In the genomic region with DNA sequence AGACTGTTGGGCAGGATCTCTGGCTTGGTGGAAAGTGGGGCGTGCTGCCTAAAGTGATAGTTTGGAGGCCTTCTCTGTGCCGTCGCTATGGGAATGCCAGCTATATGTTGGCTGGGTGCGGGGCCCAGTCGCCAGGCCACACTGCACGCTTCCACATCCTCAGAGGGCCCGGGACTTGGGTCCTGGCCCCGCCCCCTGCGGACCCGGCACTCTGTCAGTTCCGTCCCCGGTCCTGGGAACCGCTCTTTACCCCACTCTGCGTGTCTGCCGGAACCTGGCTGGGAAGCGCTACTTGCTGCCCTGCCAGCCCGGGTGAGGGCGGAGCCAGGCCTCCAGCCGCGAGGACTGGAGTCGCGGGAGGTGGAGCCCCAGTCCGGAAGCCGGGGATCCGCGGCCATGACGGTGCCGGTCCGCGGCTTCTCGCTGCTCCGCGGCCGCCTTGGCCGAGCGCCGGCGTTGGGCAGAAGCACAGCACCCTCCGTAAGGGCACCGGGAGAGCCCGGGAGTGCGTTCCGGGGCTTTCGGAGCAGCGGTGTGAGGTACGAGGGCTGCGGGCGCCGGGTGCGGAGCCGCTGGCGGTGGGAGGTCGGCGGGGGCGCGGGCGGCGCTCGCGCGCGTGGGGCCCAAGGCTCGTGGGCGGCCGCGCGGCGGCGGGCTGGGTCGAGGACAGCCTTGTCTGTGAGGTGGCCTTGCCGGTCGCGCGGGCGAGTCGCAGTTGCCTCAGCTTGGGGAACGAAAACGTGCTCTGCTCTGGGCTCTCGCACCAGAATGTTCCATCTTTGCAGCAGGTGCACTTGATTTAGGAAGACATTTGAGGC, we compare ENCODE assay signal across 1 cellular context.
TF ChIP-seq lines count a peak whose summit lies in the region.

A gene (plus strand): TSS at position 376 of the 818 bp plus-strand sequence. CDS start 21 bp downstream, at position 397.

TF ChIP-seq in K562, 482 proteins besides CTCF, POLR2A, EP300 and RAD21 (continued from another document and continues in another):
- TF ChIP-seq KLF13 (tag; IDR thresholded peaks at IDR 0.05; ENCODE audit: borderline replicate concordance, low read depth) (0 out of 2 replicates have a peak, but pooled peaks have one; percentile 20), ZNF184 (CRISPR knock-in tag; IDR thresholded peaks at IDR 0.05) (no peak), SMAD2 (IDR thresholded peaks at IDR 0.05; ENCODE audit: low read depth, low read length) (no peak), ZNF780A (CRISPR knock-in tag; IDR thresholded peaks at IDR 0.05) (no peak), TEAD4 (IDR thresholded peaks at IDR 0.05; ENCODE audit: low read length) (no peak), TEAD4 (CRISPR knock-in tag; IDR thresholded peaks at IDR 0.05; ENCODE audit: borderline replicate concordance) (no peak), MAFF (IDR thresholded peaks at IDR 0.05; ENCODE audit: low read length) (no peak), SP2 (IDR thresholded peaks at IDR 0.05; ENCODE audit: extremely low read depth, low read depth, low read length, poor library complexity, severe bottlenecking) (no peak), ZFX (CRISPR knock-in tag; IDR thresholded peaks at IDR 0.05) (peak; percentile 98), POLR2H (tag; IDR thresholded peaks at IDR 0.05; ENCODE audit: low read depth) (peak; percentile 91), HDAC8 (tag; IDR thresholded peaks at IDR 0.05) (no peak), RBM34 (IDR thresholded peaks at IDR 0.05; ENCODE audit: borderline replicate concordance, insufficient read depth, low read length) (no peak), NFE2L1 (tag; IDR thresholded peaks at IDR 0.05; ENCODE audit: borderline replicate concordance, low read depth) (no peak), TARDBP (IDR thresholded peaks at IDR 0.05) (no peak), ZNF311 (CRISPR knock-in tag; IDR thresholded peaks at IDR 0.05) (no peak), ZNF444 (CRISPR knock-in tag; IDR thresholded peaks at IDR 0.05) (no peak), EZH2 (IDR thresholded peaks at IDR 0.05; ENCODE audit: borderline replicate concordance, low read depth, low read length) (no peak), MTA2 (IDR thresholded peaks at IDR 0.05; ENCODE audit: low read depth) (no peak), CXXC5 (CRISPR knock-in tag; IDR thresholded peaks at IDR 0.05) (peak; percentile 84), ZNF561 (CRISPR knock-in tag; conservative IDR thresholded peaks at IDR 0.05) (no peak), SNIP1 (IDR thresholded peaks at IDR 0.05; ENCODE audit: low read depth) (no peak), SREBF1 (IDR thresholded peaks at IDR 0.05; ENCODE audit: borderline replicate concordance, low read depth, low read length) (no peak), CHD1 (IDR thresholded peaks at IDR 0.05; ENCODE audit: low read length) (peak; percentile 85), JUND (IDR thresholded peaks at IDR 0.05; ENCODE audit: borderline replicate concordance, low read depth, low read length) (no peak), JUND (tag; IDR thresholded peaks at IDR 0.05; ENCODE audit: borderline replicate concordance, low read depth, low read length) (peak; percentile 3; the same call in 1 of the 3 replicates), ESRRB (CRISPR knock-in tag; IDR thresholded peaks at IDR 0.05; ENCODE audit: borderline replicate concordance) (no peak), BRCA1 (IDR thresholded peaks at IDR 0.05) (no peak), BRCA1 (CRISPR knock-in tag; IDR thresholded peaks at IDR 0.05) (no peak), HMGN3 (IDR thresholded peaks at IDR 0.05; ENCODE audit: borderline replicate concordance, extremely low read depth, insufficient read length, low read depth, low read length) (peak; percentile 50), HOXB6 (CRISPR knock-in tag; IDR thresholded peaks at IDR 0.05; ENCODE audit: borderline replicate concordance) (no peak), ERF (CRISPR knock-in tag; IDR thresholded peaks at IDR 0.05) (0 out of 2 replicates have a peak, but pooled peaks have one; percentile 32), HMG20A (CRISPR knock-in tag; conservative IDR thresholded peaks at IDR 0.05) (no peak), BRF1 (IDR thresholded peaks at IDR 0.05; ENCODE audit: borderline replicate concordance, extremely low read depth, insufficient read length) (no peak), ZC3H11A (IDR thresholded peaks at IDR 0.05; ENCODE audit: low read depth, low read length) (no peak), PTBP1 (IDR thresholded peaks at IDR 0.05; ENCODE audit: low read depth, low read length) (no peak), RBFOX2 (IDR thresholded peaks at IDR 0.05; ENCODE audit: low read depth, low read length) (peak; percentile 98), ZNF589 (CRISPR knock-in tag; IDR thresholded peaks at IDR 0.05; ENCODE audit: low read depth) (peak; percentile 70; the same call in 1 of the 2 replicates), EWSR1 (IDR thresholded peaks at IDR 0.05; ENCODE audit: borderline replicate concordance, low read depth, partially characterized antibody) (no peak), ZNF347 (CRISPR knock-in tag; IDR thresholded peaks at IDR 0.05; ENCODE audit: low read depth) (no peak), FOXK1 (CRISPR knock-in tag; IDR thresholded peaks at IDR 0.05; ENCODE audit: borderline replicate concordance) (0 out of 2 replicates have a peak, but pooled peaks have one; percentile 32), ZNF696 (CRISPR knock-in tag; conservative IDR thresholded peaks at IDR 0.05) (no peak), NFIX (CRISPR knock-in tag; IDR thresholded peaks at IDR 0.05; ENCODE audit: low read depth) (no peak), U2AF1 (optimal IDR thresholded peaks at IDR 0.05; ENCODE audit: low read depth, low read length) (peak; percentile 55), BRD9 (IDR thresholded peaks at IDR 0.05; ENCODE audit: low read depth, partially characterized antibody) (peak; percentile 6), RHOXF2B (CRISPR knock-in tag; conservative IDR thresholded peaks at IDR 0.05) (no peak), SIN3A (IDR thresholded peaks at IDR 0.05; ENCODE audit: borderline replicate concordance in 2 of 2, control insufficient read depth in 1 of 2, low read depth in 2 of 2, low read length in 2 of 2) (peak; percentile 44 to 66; a peak in 2 of 4 replicates), ZNF644 (tag; IDR thresholded peaks at IDR 0.05; ENCODE audit: low read depth) (peak; percentile 48; the same call in 1 of the 2 replicates), HNRNPK (IDR thresholded peaks at IDR 0.05; ENCODE audit: low read depth, low read length, poor library complexity, severe bottlenecking) (no peak)
- TF ChIP-seq, protein P1, sequence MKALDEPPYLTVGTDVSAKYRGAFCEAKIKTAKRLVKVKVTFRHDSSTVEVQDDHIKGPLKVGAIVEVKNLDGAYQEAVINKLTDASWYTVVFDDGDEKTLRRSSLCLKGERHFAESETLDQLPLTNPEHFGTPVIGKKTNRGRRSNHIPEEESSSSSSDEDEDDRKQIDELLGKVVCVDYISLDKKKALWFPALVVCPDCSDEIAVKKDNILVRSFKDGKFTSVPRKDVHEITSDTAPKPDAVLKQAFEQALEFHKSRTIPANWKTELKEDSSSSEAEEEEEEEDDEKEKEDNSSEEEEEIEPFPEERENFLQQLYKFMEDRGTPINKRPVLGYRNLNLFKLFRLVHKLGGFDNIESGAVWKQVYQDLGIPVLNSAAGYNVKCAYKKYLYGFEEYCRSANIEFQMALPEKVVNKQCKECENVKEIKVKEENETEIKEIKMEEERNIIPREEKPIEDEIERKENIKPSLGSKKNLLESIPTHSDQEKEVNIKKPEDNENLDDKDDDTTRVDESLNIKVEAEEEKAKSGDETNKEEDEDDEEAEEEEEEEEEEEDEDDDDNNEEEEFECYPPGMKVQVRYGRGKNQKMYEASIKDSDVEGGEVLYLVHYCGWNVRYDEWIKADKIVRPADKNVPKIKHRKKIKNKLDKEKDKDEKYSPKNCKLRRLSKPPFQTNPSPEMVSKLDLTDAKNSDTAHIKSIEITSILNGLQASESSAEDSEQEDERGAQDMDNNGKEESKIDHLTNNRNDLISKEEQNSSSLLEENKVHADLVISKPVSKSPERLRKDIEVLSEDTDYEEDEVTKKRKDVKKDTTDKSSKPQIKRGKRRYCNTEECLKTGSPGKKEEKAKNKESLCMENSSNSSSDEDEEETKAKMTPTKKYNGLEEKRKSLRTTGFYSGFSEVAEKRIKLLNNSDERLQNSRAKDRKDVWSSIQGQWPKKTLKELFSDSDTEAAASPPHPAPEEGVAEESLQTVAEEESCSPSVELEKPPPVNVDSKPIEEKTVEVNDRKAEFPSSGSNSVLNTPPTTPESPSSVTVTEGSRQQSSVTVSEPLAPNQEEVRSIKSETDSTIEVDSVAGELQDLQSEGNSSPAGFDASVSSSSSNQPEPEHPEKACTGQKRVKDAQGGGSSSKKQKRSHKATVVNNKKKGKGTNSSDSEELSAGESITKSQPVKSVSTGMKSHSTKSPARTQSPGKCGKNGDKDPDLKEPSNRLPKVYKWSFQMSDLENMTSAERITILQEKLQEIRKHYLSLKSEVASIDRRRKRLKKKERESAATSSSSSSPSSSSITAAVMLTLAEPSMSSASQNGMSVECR (CRISPR knock-in tag; IDR thresholded peaks at IDR 0.05): peak; percentile 64; the same call in 1 of the 2 replicates
- TF ChIP-seq, protein P2, sequence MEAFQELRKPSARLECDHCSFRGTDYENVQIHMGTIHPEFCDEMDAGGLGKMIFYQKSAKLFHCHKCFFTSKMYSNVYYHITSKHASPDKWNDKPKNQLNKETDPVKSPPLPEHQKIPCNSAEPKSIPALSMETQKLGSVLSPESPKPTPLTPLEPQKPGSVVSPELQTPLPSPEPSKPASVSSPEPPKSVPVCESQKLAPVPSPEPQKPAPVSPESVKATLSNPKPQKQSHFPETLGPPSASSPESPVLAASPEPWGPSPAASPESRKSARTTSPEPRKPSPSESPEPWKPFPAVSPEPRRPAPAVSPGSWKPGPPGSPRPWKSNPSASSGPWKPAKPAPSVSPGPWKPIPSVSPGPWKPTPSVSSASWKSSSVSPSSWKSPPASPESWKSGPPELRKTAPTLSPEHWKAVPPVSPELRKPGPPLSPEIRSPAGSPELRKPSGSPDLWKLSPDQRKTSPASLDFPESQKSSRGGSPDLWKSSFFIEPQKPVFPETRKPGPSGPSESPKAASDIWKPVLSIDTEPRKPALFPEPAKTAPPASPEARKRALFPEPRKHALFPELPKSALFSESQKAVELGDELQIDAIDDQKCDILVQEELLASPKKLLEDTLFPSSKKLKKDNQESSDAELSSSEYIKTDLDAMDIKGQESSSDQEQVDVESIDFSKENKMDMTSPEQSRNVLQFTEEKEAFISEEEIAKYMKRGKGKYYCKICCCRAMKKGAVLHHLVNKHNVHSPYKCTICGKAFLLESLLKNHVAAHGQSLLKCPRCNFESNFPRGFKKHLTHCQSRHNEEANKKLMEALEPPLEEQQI (IDR thresholded peaks at IDR 0.05): peak; percentile 70; the same call in 1 of the 2 replicates
- TF ChIP-seq, protein P3, sequence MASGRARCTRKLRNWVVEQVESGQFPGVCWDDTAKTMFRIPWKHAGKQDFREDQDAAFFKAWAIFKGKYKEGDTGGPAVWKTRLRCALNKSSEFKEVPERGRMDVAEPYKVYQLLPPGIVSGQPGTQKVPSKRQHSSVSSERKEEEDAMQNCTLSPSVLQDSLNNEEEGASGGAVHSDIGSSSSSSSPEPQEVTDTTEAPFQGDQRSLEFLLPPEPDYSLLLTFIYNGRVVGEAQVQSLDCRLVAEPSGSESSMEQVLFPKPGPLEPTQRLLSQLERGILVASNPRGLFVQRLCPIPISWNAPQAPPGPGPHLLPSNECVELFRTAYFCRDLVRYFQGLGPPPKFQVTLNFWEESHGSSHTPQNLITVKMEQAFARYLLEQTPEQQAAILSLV (tag; IDR thresholded peaks at IDR 0.05): no peak
- TF ChIP-seq, protein P4, sequence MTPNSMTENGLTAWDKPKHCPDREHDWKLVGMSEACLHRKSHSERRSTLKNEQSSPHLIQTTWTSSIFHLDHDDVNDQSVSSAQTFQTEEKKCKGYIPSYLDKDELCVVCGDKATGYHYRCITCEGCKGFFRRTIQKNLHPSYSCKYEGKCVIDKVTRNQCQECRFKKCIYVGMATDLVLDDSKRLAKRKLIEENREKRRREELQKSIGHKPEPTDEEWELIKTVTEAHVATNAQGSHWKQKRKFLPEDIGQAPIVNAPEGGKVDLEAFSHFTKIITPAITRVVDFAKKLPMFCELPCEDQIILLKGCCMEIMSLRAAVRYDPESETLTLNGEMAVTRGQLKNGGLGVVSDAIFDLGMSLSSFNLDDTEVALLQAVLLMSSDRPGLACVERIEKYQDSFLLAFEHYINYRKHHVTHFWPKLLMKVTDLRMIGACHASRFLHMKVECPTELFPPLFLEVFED (CRISPR knock-in tag; conservative IDR thresholded peaks at IDR 0.05): no peak
- TF ChIP-seq, protein P5, sequence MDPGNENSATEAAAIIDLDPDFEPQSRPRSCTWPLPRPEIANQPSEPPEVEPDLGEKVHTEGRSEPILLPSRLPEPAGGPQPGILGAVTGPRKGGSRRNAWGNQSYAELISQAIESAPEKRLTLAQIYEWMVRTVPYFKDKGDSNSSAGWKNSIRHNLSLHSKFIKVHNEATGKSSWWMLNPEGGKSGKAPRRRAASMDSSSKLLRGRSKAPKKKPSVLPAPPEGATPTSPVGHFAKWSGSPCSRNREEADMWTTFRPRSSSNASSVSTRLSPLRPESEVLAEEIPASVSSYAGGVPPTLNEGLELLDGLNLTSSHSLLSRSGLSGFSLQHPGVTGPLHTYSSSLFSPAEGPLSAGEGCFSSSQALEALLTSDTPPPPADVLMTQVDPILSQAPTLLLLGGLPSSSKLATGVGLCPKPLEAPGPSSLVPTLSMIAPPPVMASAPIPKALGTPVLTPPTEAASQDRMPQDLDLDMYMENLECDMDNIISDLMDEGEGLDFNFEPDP (CRISPR knock-in tag; IDR thresholded peaks at IDR 0.05): 0 out of 2 replicates have a peak, but pooled peaks have one; percentile 23
- TF ChIP-seq, protein P6, sequence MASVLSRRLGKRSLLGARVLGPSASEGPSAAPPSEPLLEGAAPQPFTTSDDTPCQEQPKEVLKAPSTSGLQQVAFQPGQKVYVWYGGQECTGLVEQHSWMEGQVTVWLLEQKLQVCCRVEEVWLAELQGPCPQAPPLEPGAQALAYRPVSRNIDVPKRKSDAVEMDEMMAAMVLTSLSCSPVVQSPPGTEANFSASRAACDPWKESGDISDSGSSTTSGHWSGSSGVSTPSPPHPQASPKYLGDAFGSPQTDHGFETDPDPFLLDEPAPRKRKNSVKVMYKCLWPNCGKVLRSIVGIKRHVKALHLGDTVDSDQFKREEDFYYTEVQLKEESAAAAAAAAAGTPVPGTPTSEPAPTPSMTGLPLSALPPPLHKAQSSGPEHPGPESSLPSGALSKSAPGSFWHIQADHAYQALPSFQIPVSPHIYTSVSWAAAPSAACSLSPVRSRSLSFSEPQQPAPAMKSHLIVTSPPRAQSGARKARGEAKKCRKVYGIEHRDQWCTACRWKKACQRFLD (CRISPR knock-in tag; IDR thresholded peaks at IDR 0.05): no peak; the same call in 1 of the 2 replicates
- TF ChIP-seq, protein P7, sequence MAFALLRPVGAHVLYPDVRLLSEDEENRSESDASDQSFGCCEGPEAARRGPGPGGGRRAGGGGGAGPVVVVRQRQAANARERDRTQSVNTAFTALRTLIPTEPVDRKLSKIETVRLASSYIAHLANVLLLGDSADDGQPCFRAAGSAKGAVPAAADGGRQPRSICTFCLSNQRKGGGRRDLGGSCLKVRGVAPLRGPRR (CRISPR knock-in tag; IDR thresholded peaks at IDR 0.05): no peak
